35 cellular contexts compared by ENCODE assay signal in the genomic region with DNA sequence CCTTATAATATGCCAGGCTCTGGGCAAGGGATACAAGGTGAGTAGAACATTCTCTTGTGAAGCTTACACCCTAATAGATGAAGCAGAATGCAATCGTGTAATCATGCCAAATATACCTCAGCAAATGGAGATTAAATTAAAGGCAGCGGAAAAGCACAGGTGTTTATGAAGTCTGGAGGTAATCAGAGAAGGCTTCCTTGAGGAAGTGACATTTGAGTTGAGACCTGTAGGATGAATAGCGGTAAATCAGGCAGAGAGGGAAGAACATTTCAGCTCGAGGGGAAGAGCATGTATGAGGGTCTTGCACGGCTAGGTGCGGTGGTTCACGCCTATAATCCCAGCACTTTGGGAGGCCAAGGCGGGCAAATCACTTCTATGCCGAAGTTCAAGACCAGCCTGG.
"Had no signal": no experiment of that assay in that cellular context is flagged by ENCODE, and none has a peak within 500 bp of the region (broad histone marks: within the 10 kb centered on the region; RNA-seq: fewer than 3 reads in every experiment).

No MANE protein-coding gene starts in this region.

- H3K27me3 Mint-ChIP-seq: activated B cell treated with CpG ODN at 0.5 μM for 24 hours; activated CD4-positive, alpha-beta memory T cell treated with anti-CD3 and anti-CD28 coated beads for 36 hours; activated CD4-positive, alpha-beta T cell treated with anti-CD3 and anti-CD28 coated beads, Interleukin-2, amount 10 ng/mL, durations not matched to agents 24 days and 14 days; activated CD8-positive, alpha-beta T cell treated with anti-CD3 and anti-CD28 coated beads for 36 hours; activated naive CD8-positive, alpha-beta T cell treated with anti-CD3 and anti-CD28 coated beads for 36 hours had no signal

- H3K4me3 Mint-ChIP-seq: activated B cell treated with CpG ODN at 0.5 μM for 24 hours; activated CD4-positive, alpha-beta memory T cell treated with anti-CD3 and anti-CD28 coated beads for 36 hours; activated CD4-positive, alpha-beta T cell treated with anti-CD3 and anti-CD28 coated beads, Interleukin-2, amount 10 ng/mL, durations not matched to agents 24 days and 14 days; activated CD8-positive, alpha-beta T cell treated with anti-CD3 and anti-CD28 coated beads for 36 hours; activated naive CD4-positive, alpha-beta T cell treated with anti-CD3 and anti-CD28 coated beads for 36 hours; activated naive CD8-positive, alpha-beta T cell treated with anti-CD3 and anti-CD28 coated beads for 36 hours; activated T-cell treated with anti-CD3 and anti-CD28 coated beads, Interleukin-2, amount 50 U/mL, for 4 hours; activated T-cell treated with anti-CD3 and anti-CD28 coated beads, Interleukin-2, amount 50 U/mL, for 72 hours; T-helper 1 cell treated with Interleukin-12 subunit alpha and Interleukin-12 subunit beta and Interleukin-4 antibody, amounts not matched to agents 30 μg/mL and 1 μg/mL, for 36 hours; T-helper 2 cell treated with Interferon-gamma antibody and Interleukin-4, amounts not matched to agents 5 μg/mL and 100 μg/mL, for 36 hours had no signal

- H3K9me3 Mint-ChIP-seq: activated B cell treated with CpG ODN at 0.5 μM for 24 hours; activated CD4-positive, alpha-beta memory T cell treated with anti-CD3 and anti-CD28 coated beads for 36 hours; activated CD4-positive, alpha-beta T cell treated with anti-CD3 and anti-CD28 coated beads, Interleukin-2, amount 10 ng/mL, durations not matched to agents 24 days and 14 days; activated CD8-positive, alpha-beta T cell treated with anti-CD3 and anti-CD28 coated beads for 36 hours; activated naive CD4-positive, alpha-beta T cell treated with anti-CD3 and anti-CD28 coated beads for 36 hours; activated naive CD4-positive, alpha-beta T cell treated with anti-CD3 and anti-CD28 coated beads, Interleukin-2, amount 50 U/mL, for 72 hours; activated naive CD8-positive, alpha-beta T cell treated with anti-CD3 and anti-CD28 coated beads for 36 hours; activated T-cell treated with anti-CD3 and anti-CD28 coated beads, Interleukin-2, amount 50 U/mL, for 4 hours; activated T-cell treated with anti-CD3 and anti-CD28 coated beads, Interleukin-2, amount 50 U/mL, for 72 hours; T-helper 1 cell treated with Interleukin-12 subunit alpha and Interleukin-12 subunit beta and Interleukin-4 antibody, amounts not matched to agents 30 μg/mL and 1 μg/mL, for 36 hours; T-helper 2 cell treated with Interferon-gamma antibody and Interleukin-4, amounts not matched to agents 5 μg/mL and 100 μg/mL, for 36 hours had no signal

- ATAC-seq: activated CD8-positive, alpha-beta T cell treated with anti-CD3 and anti-CD28 coated beads for 36 hours; activated naive CD4-positive, alpha-beta T cell treated with anti-CD3 and anti-CD28 coated beads, Interleukin-2, amount 50 U/mL, for 72 hours; activated T-cell treated with anti-CD3 and anti-CD28 coated beads, Interleukin-2, amount 50 U/mL, for 4 hours; activated T-cell treated with anti-CD3 and anti-CD28 coated beads, Interleukin-2, amount 50 U/mL, for 72 hours; body of pancreas had no signal

- H3K36me3 ChIP-seq: adrenal gland, brain microvascular endothelial cell, breast epithelium had no signal

- DNase-seq: activated B cell treated with CpG ODN at 0.5 μM for 24 hours; activated CD4-positive, alpha-beta memory T cell treated with anti-CD3 and anti-CD28 coated beads for 36 hours; activated CD4-positive, alpha-beta T cell treated with anti-CD3 and anti-CD28 coated beads for 4 hours; activated CD4-positive, alpha-beta T cell treated with anti-CD3 and anti-CD28 coated beads, Interleukin-2, amount 10 ng/mL, durations not matched to agents 24 days and 14 days; activated CD4-positive, alpha-beta T cell treated with anti-CD3 and anti-CD28 coated beads, Interleukin-2, amount 50 U/mL, for 1 hour; activated CD4-positive, alpha-beta T cell treated with anti-CD3 and anti-CD28 coated beads, Interleukin-2, amount 50 U/mL, for 4 hours; activated CD4-positive, CD25-positive, alpha-beta regulatory T cell treated with anti-CD3 and anti-CD28 coated beads, Interleukin-2, amount 50 U/mL, for 72 hours; activated CD8-positive, alpha-beta memory T cell treated with anti-CD3 and anti-CD28 coated beads, Interleukin-2, amount 50 U/mL, for 4 hours; activated CD8-positive, alpha-beta T cell treated with anti-CD3 and anti-CD28 coated beads for 36 hours; activated effector memory CD4-positive, alpha-beta T cell treated with anti-CD3 and anti-CD28 coated beads, Interleukin-2, amount 50 U/mL, for 16 hours; activated gamma-delta T cell treated with Interleukin-2 at 50 U/mL for 16 hours; activated naive CD4-positive, alpha-beta T cell; activated naive CD4-positive, alpha-beta T cell treated with anti-CD3 and anti-CD28 coated beads for 36 hours; activated naive CD4-positive, alpha-beta T cell treated with anti-CD3 and anti-CD28 coated beads, Interleukin-2, amount 50 U/mL, for 16 hours; activated naive CD8-positive, alpha-beta T cell treated with anti-CD3 and anti-CD28 coated beads for 36 hours; activated T-cell treated with anti-CD3 and anti-CD28 coated beads for 4 hours; activated T-cell treated with anti-CD3 and anti-CD28 coated beads, Interleukin-2, amount 50 U/mL, for 1 hour; activated T-cell treated with anti-CD3 and anti-CD28 coated beads, Interleukin-2, amount 50 U/mL, for 4 hours; activated T-cell treated with anti-CD3 and anti-CD28 coated beads, Interleukin-2, amount 50 U/mL, for 72 hours; adrenal gland; amniotic stem cell; aorta; body of pancreas; brain microvascular endothelial cell; central memory CD4-positive, alpha-beta T cell; T-helper 1 cell; T-helper 2 cell; T-helper 9 cell had no signal

- FAIRE-seq: astrocyte, TTC549 had no signal

- H3K27ac Mint-ChIP-seq: activated B cell treated with CpG ODN at 0.5 μM for 24 hours; activated CD4-positive, alpha-beta memory T cell treated with anti-CD3 and anti-CD28 coated beads for 36 hours; activated CD4-positive, alpha-beta T cell treated with anti-CD3 and anti-CD28 coated beads, Interleukin-2, amount 10 ng/mL, durations not matched to agents 24 days and 14 days; activated CD8-positive, alpha-beta T cell treated with anti-CD3 and anti-CD28 coated beads for 36 hours; activated naive CD4-positive, alpha-beta T cell treated with anti-CD3 and anti-CD28 coated beads for 36 hours; activated naive CD4-positive, alpha-beta T cell treated with anti-CD3 and anti-CD28 coated beads, Interleukin-2, amount 50 U/mL, for 72 hours; activated naive CD8-positive, alpha-beta T cell treated with anti-CD3 and anti-CD28 coated beads for 36 hours; activated T-cell treated with anti-CD3 and anti-CD28 coated beads, Interleukin-2, amount 50 U/mL, for 72 hours; T-helper 1 cell treated with Interleukin-12 subunit alpha and Interleukin-12 subunit beta and Interleukin-4 antibody, amounts not matched to agents 30 μg/mL and 1 μg/mL, for 36 hours; T-helper 2 cell treated with Interferon-gamma antibody and Interleukin-4, amounts not matched to agents 5 μg/mL and 100 μg/mL, for 36 hours had no signal

- H3K4me3 ChIP-seq: adrenal gland, body of pancreas, breast epithelium had no signal

- H3K27ac ChIP-seq: adrenal gland, body of pancreas, brain microvascular endothelial cell, breast epithelium, VCaP had no signal

- H3K9me3 ChIP-seq: adrenal gland, body of pancreas, breast epithelium had no signal

- H3K27me3 ChIP-seq: adrenal gland, body of pancreas, brain microvascular endothelial cell, breast epithelium had no signal

- H3K4me1 ChIP-seq: adrenal gland, body of pancreas, breast epithelium had no signal
